In genomic region chr7:2572101-2572842, GRCh38 we compare ENCODE assay signal across 13 cellular contexts. TPM values are rescaled to one million over a fixed set of nuclear protein-coding genes. Genes with fewer than 3 reads are reported as not detected.
DNase-seq lines count a peak whose midpoint lies in the region; ATAC-seq and TF ChIP-seq lines count a peak whose summit lies in the region.
"Had no signal": no experiment of that assay in that cellular context is flagged by ENCODE, and none has a peak within 500 bp of the region (broad histone marks: within the 10 kb centered on the region; RNA-seq: fewer than 3 reads in every experiment).

No MANE protein-coding gene starts in this region.

- H3K9me3 ChIP-seq in Peyer's patch = no peaks in the 10 kb centered on the region
- H3K9me3 ChIP-seq: left lung, SJCRH30, upper lobe of left lung had no signal

- peaks cover 8 to 32% of the 10 kb centered on the region in 2 donors for H3K36me3 Mint-ChIP-seq in stimulated activated naive B cell treated with anti-CD40 and anti-IgM and Interleukin-4, amounts not matched to agents 10 μg/mL and 1 μg/mL and 100 μg/mL, for 72 hours
- H3K36me3 Mint-ChIP-seq in natural killer cell = no peaks in the 10 kb centered on the region

- DNase-seq in activated CD4-positive, alpha-beta T cell treated with anti-CD3 and anti-CD28 coated beads for 48 hours = peak; percentile 40
- no peak for DNase-seq in activated CD4-positive, alpha-beta T cell treated with anti-CD3 and anti-CD28 coated beads for 1 hour
- DNase-seq in Peyer's patch = peak in 2 of 3 donors; percentile 82 to 83
- no peak for DNase-seq in epithelial cell of proximal tubule (ENCODE audit: low read depth)
- peak; percentile 75 for DNase-seq in putamen (ENCODE audit: low spot score)
- no peak for DNase-seq in C1 segment of cervical spinal cord (lab: John Stamatoyannopoulos, UW)
- DNase-seq in stimulated activated naive B cell treated with anti-CD40 and anti-IgM and Interleukin-4, amounts not matched to agents 10 μg/mL and 1 μg/mL and 100 μg/mL, for 72 hours = no peak
- no peak for DNase-seq in natural killer cell
- DNase-seq: DMS79 treated with DMSO at 0.1 percent for 48 hours, Karpas-422, SJCRH30 had no signal

- TF ChIP-seq CTCF in Peyer's patch (IDR thresholded peaks at IDR 0.05) (no peak), epithelial cell of proximal tubule (conservative IDR thresholded peaks at IDR 0.05; ENCODE audit: low read depth, low read length) (no peak), natural killer cell (IDR thresholded peaks at IDR 0.05) (no peak)

- H3K9me3 Mint-ChIP-seq in stimulated activated naive B cell treated with anti-CD40 and anti-IgM and Interleukin-4, amounts not matched to agents 10 μg/mL and 1 μg/mL and 100 μg/mL, for 72 hours = no peaks in the 10 kb centered on the region
- no peaks in the 10 kb centered on the region for H3K9me3 Mint-ChIP-seq in natural killer cell

- H3K27ac ChIP-seq in Peyer's patch = peak overlapping the region in 1 of 4 donors; percentile 51
- H3K27ac ChIP-seq: left lung, SJCRH30, upper lobe of left lung had no signal

- H3K4me3 ChIP-seq in Peyer's patch = no peak overlapping the region
- H3K4me3 ChIP-seq in epithelial cell of proximal tubule (ENCODE audit: low read depth, low read length) = peak overlapping the region; percentile 17
- H3K4me3 ChIP-seq: left lung, SJCRH30, upper lobe of left lung had no signal

- peaks cover 0 to 37% (median 0%) of the 10 kb centered on the region in 3 donors for H3K36me3 ChIP-seq in Peyer's patch
- H3K36me3 ChIP-seq: SJCRH30 had no signal

- H3K4me1 ChIP-seq in Peyer's patch = peaks cover 0 to 11% (median 0%) of the 10 kb centered on the region in 4 donors
- H3K4me1 ChIP-seq: SJCRH30 had no signal

- peaks cover 10 to 28% of the 10 kb centered on the region in 2 donors for H3K4me1 Mint-ChIP-seq in stimulated activated naive B cell treated with anti-CD40 and anti-IgM and Interleukin-4, amounts not matched to agents 10 μg/mL and 1 μg/mL and 100 μg/mL, for 72 hours
- peaks cover 11 to 19% of the 10 kb centered on the region in 2 donors for H3K4me1 Mint-ChIP-seq in natural killer cell

- no peak overlapping the region for H3K27ac Mint-ChIP-seq in stimulated activated naive B cell treated with anti-CD40 and anti-IgM and Interleukin-4, amounts not matched to agents 10 μg/mL and 1 μg/mL and 100 μg/mL, for 72 hours
- no peak overlapping the region for H3K27ac Mint-ChIP-seq in natural killer cell

- no peak overlapping the region for H3K4me3 Mint-ChIP-seq in stimulated activated naive B cell treated with anti-CD40 and anti-IgM and Interleukin-4, amounts not matched to agents 10 μg/mL and 1 μg/mL and 100 μg/mL, for 72 hours
- no peak overlapping the region for H3K4me3 Mint-ChIP-seq in natural killer cell

- TF ChIP-seq POLR2A in Peyer's patch (IDR thresholded peaks at IDR 0.05) = no peak

- no peak for ATAC-seq in stimulated activated naive B cell treated with anti-CD40 and anti-IgM and Interleukin-4, amounts not matched to agents 10 μg/mL and 1 μg/mL and 100 μg/mL, for 72 hours (replicated peaks)
- ATAC-seq in natural killer cell = no peak
- ATAC-seq: left lung had no signal

- no peaks in the 10 kb centered on the region for H3K27me3 Mint-ChIP-seq in stimulated activated naive B cell treated with anti-CD40 and anti-IgM and Interleukin-4, amounts not matched to agents 10 μg/mL and 1 μg/mL and 100 μg/mL, for 72 hours
- H3K27me3 Mint-ChIP-seq in natural killer cell (ENCODE audit: low read depth in 2 of 2) = no peaks in the 10 kb centered on the region

- intact Hi-C loops in natural killer cell (cut with micrococcal nuclease) = no loop called here

- H3K27me3 ChIP-seq in Peyer's patch = no peaks in the 10 kb centered on the region
- H3K27me3 ChIP-seq: left lung, SJCRH30, upper lobe of left lung had no signal

RNA-seq across cellular contexts. Expression of gene IQCE, which starts 13.5 kb away (rescaled TPM):
- total RNA-seq in Peyer's patch (100 to 1,000 TPM in 1 of 4 donors, 10 to 100 TPM in 3; 30.0 to 159 (median 72.2) TPM), epithelial cell of proximal tubule (8.7 and 25.0 TPM in 2 replicates), natural killer cell (10 to 100 TPM in 2 of 3 donors, 1 to 10 TPM in 1; 9.6 to 13.5 (median 11.3) TPM)

RNA-seq across cellular contexts. Expression of gene BRAT1, which starts 16.9 kb away (rescaled TPM):
- total RNA-seq in Peyer's patch (10 to 100 TPM; 43.3 to 73.3 (median 54.1) TPM), epithelial cell of proximal tubule (53.0 and 68.9 TPM in 2 replicates), natural killer cell (10 to 100 TPM; 24.9 to 26.7 (median 25.6) TPM)

RNA-seq across cellular contexts. Expression of gene LFNG, which starts 52.7 kb away (rescaled TPM):
- total RNA-seq in Peyer's patch (100 to 1,000 TPM in 1 of 4 donors, 10 to 100 TPM in 3; 22.3 to 104 (median 41.7) TPM), epithelial cell of proximal tubule (32.1 and 37.0 TPM in 2 replicates), natural killer cell (100 to 1,000 TPM; 140 to 191 (median 176) TPM)

RNA-seq across cellular contexts. Expression of gene TTYH3, which starts 59.5 kb away (rescaled TPM):
- total RNA-seq in Peyer's patch = 10 to 100 TPM; 61.8 to 99.9 (median 83.4) TPM
- 93.3 and 97.6 TPM in 2 replicates for total RNA-seq in epithelial cell of proximal tubule
- 10 to 100 TPM; 38.3 to 47.1 (median 42.4) TPM for total RNA-seq in natural killer cell

Comparison
In these comparisons a context has a peak if more than half of its experiments do, and no peak if none do; other contexts are left out.
1. DNase-seq: peak in activated CD4-positive, alpha-beta T cell treated with anti-CD3 and anti-CD28 coated beads for 48 hours (single experiment), Peyer's patch (2 of 3) and putamen (single experiment); none in activated CD4-positive, alpha-beta T cell treated with anti-CD3 and anti-CD28 coated beads for 1 hour (single experiment), epithelial cell of proximal tubule (single experiment), C1 segment of cervical spinal cord (0 of 14), stimulated activated naive B cell treated with anti-CD40 and anti-IgM and Interleukin-4, amounts not matched to agents 10 μg/mL and 1 μg/mL and 100 μg/mL, for 72 hours (single experiment) and natural killer cell (single experiment).